Comparison of ENCODE assay signal across 8 cellular contexts in genomic region chr2:73827660-73828388, GRCh38. TPM values are rescaled to one million over a fixed set of nuclear protein-coding genes. Genes with fewer than 3 reads are reported as not detected.
DNase-seq lines count a peak whose midpoint lies in the region; TF ChIP-seq lines count a peak whose summit lies in the region.

No MANE protein-coding gene starts in this region.

- peak overlapping the region; percentile 85 for H3K9ac ChIP-seq in Loucy (ENCODE audit: low read depth, low read length, poor library complexity, severe bottlenecking)
- no peak overlapping the region for H3K9ac ChIP-seq in endocrine pancreas (ENCODE audit: control insufficient read depth, insufficient read depth, low read length)

- peak overlapping the region; percentile 92 for H3K27ac ChIP-seq in CD4-positive, alpha-beta memory T cell (ENCODE audit: low read depth, low read length)
- peak overlapping the region; percentile 90 to 95 for H3K27ac ChIP-seq in prostate gland

- peaks cover 7 to 21% of the 10 kb centered on the region in 2 donors for H3K36me3 Mint-ChIP-seq in CD4-positive, alpha-beta memory T cell

- peak overlapping the region; percentile 88; the same call in 1 of the 2 replicates for H2AFZ ChIP-seq in Loucy (ENCODE audit: low read length)

- no peaks in the 10 kb centered on the region for H3K9me3 ChIP-seq in CD4-positive, alpha-beta memory T cell (ENCODE audit: control insufficient read depth in 1 of 2, low read length in 2 of 2)
- H3K9me3 ChIP-seq in Loucy (ENCODE audit: insufficient read depth, low read depth, low read length) (no peaks in the 10 kb centered on the region), endocrine pancreas (ENCODE audit: control insufficient read depth, low read length) (no peaks in the 10 kb centered on the region), prostate gland (no peaks in the 10 kb centered on the region)

- no peaks in the 10 kb centered on the region for H3K27me3 Mint-ChIP-seq in CD4-positive, alpha-beta memory T cell

- TF ChIP-seq CTCF in Loucy (conservative IDR thresholded peaks at IDR 0.05; ENCODE audit: low read length): no peak
- no peak for TF ChIP-seq CTCF in prostate gland (IDR thresholded peaks at IDR 0.05)

- WGBS in prostate gland: 75% methylated on average over 9 of the region's 9 CpGs

- peaks cover 6% of the 10 kb centered on the region for H4K20me1 ChIP-seq in Loucy (ENCODE audit: insufficient read depth, low read length, poor library complexity, severe bottlenecking)

- POLR2A ChIA-PET in CD4-positive, alpha-beta memory T cell (lab: Charles Lee; ENCODE audit: partially characterized antibody): interaction anchor here (0.7 to 2.8 kb wide), 17 partner anchors 9 to 703 kb away, joined by 3 to 27 read pairs (median 4); partner anchors contain the start of genes BOLA3, CCDC142, MOB1A and MTHFD2

- H3K9me3 Mint-ChIP-seq in CD4-positive, alpha-beta memory T cell: peaks cover 0 to 3% (median 0%) of the 10 kb centered on the region in 8 donors

- peaks cover 47% of the 10 kb centered on the region for H3K79me2 ChIP-seq in Loucy (ENCODE audit: insufficient read depth, low read length)

- no peak for TF ChIP-seq POLR2A in prostate gland (IDR thresholded peaks at IDR 0.05)

- peaks cover 43% of the 10 kb centered on the region for H3K4me1 ChIP-seq in CD4-positive, alpha-beta memory T cell (ENCODE audit: insufficient read depth, low read length)
- H3K4me1 ChIP-seq in Loucy (ENCODE audit: insufficient read depth, low read length, poor library complexity, severe bottlenecking) (peaks cover 40% of the 10 kb centered on the region), endocrine pancreas (ENCODE audit: control insufficient read depth, insufficient read depth, low read length) (peaks cover 9% of the 10 kb centered on the region), prostate gland (replicated peaks) (no peaks in the 10 kb centered on the region)

- peaks cover 34 to 48% (median 38%) of the 10 kb centered on the region in 4 donors for H3K4me1 Mint-ChIP-seq in CD4-positive, alpha-beta memory T cell

- H3K9me2 ChIP-seq in Loucy (replicated peaks; ENCODE audit: low read depth, low read length): no peaks in the 10 kb centered on the region

- CTCF ChIA-PET in CD4-positive, alpha-beta memory T cell (lab: Charles Lee; ENCODE audit: partially characterized antibody): interaction anchor here (0.6 to 9.0 kb wide), 25 partner anchors 10 to 759 kb away, joined by 3 to 114 read pairs (median 5); partner anchors contain the start of genes BOLA3, CCDC142, MOB1A and MTHFD2

- H3F3A ChIP-seq in Loucy (ENCODE audit: low read depth): peaks cover 6% of the 10 kb centered on the region; the same call in 1 of the 2 replicates

- H3K36me3 ChIP-seq in CD4-positive, alpha-beta memory T cell (ENCODE audit: insufficient read depth, low read length): no peaks in the 10 kb centered on the region
- H3K36me3 ChIP-seq in Loucy (ENCODE audit: insufficient read depth, low read length): peaks cover 4% of the 10 kb centered on the region
- H3K36me3 ChIP-seq in endocrine pancreas (ENCODE audit: control insufficient read depth, insufficient read depth, low read length): no peaks in the 10 kb centered on the region
- no peaks in the 10 kb centered on the region for H3K36me3 ChIP-seq in prostate gland

- H3K4me3 ChIP-seq in CD4-positive, alpha-beta memory T cell (ENCODE audit: low read length in 2 of 2): peak overlapping the region; percentile 64 to 81
- H3K4me3 ChIP-seq in Loucy (ENCODE audit: low read length, poor library complexity, severe bottlenecking) (peak overlapping the region; percentile 77), endocrine pancreas (ENCODE audit: control insufficient read depth, insufficient read depth, low read length) (peak overlapping the region; percentile 79), prostate gland (no peak overlapping the region)

- H3K27ac Mint-ChIP-seq in CD4-positive, alpha-beta memory T cell: peak overlapping the region; percentile 41 to 100 (median 83)

- H3K4me3 Mint-ChIP-seq in CD4-positive, alpha-beta memory T cell: peak overlapping the region; percentile 66 to 97 (median 94)

- no peak for DNase-seq in CD4-positive, alpha-beta memory T cell
- DNase-seq in prostate gland (ENCODE audit: low spot score): no peak
- DNase-seq in HUDEP-2 (lab: John Stamatoyannopoulos, UW; ENCODE audit: unreplicated experiment in 76 of 76): no peak
- DNase-seq in NCI-H524 treated with DMSO at 0.1 percent for 48 hours (lab: John Stamatoyannopoulos, UW): no peak
- DNase-seq in ecto neural progenitor cell (ENCODE audit: low spot score): no peak
- DNase-seq in NCI-H446 treated with DMSO at 0.1 percent for 48 hours (lab: John Stamatoyannopoulos, UW): no peak

- H3K4me2 ChIP-seq in Loucy (ENCODE audit: low read depth, low read length, poor library complexity, severe bottlenecking): peak overlapping the region; percentile 95

- no peaks in the 10 kb centered on the region for H3K27me3 ChIP-seq in CD4-positive, alpha-beta memory T cell (ENCODE audit: insufficient read depth, low read length)
- H3K27me3 ChIP-seq in Loucy (ENCODE audit: insufficient read depth, low read length, poor library complexity, severe bottlenecking) (no peaks in the 10 kb centered on the region), endocrine pancreas (ENCODE audit: control insufficient read depth, insufficient read depth, low read length) (no peaks in the 10 kb centered on the region), prostate gland (replicated peaks; ENCODE audit: insufficient read depth) (no peaks in the 10 kb centered on the region)

- intact Hi-C loops in CD4-positive, alpha-beta memory T cell (cut with micrococcal nuclease): loop anchor here (1.0 to 10.0 kb wide), 6 partner anchors 98 to 626 kb away; partner anchors contain the start of genes BOLA3 and DGUOK
- intact Hi-C loops in prostate gland (cut with DNase I): no loop called here

RNA-seq across cellular contexts. Expression of gene STAMBP, which starts 0.9 kb away (rescaled TPM):
- total RNA-seq in CD4-positive, alpha-beta memory T cell: 10 to 100 TPM; 34.8 to 37.3 TPM
- 10 to 100 TPM; 46.0 to 49.5 TPM for polyA plus RNA-seq in CD4-positive, alpha-beta memory T cell
- 10 to 100 TPM; 45.9 to 56.6 TPM for total RNA-seq in prostate gland

RNA-seq across cellular contexts. Expression of gene C2orf78, which starts 43.8 kb away (rescaled TPM):
- total RNA-seq in CD4-positive, alpha-beta memory T cell: not detected
- polyA plus RNA-seq in CD4-positive, alpha-beta memory T cell: not detected
- under 1 TPM in 1 of 2 donors, not detected in 1; 0.91 TPM for total RNA-seq in prostate gland

RNA-seq across cellular contexts. Expression of gene DUSP11, which starts 47.9 kb away (rescaled TPM):
- total RNA-seq in CD4-positive, alpha-beta memory T cell: 10 to 100 TPM; 45.5 to 45.7 TPM
- polyA plus RNA-seq in CD4-positive, alpha-beta memory T cell: 10 to 100 TPM; 61.6 to 80.5 TPM
- 10 to 100 TPM; 37.8 to 39.5 TPM for total RNA-seq in prostate gland

Comparison
In these comparisons a context has a peak if more than half of its experiments do, and no peak if none do; other contexts are left out.
1. H3K4me3 ChIP-seq: peak in CD4-positive, alpha-beta memory T cell (2 of 2), Loucy (single experiment) and endocrine pancreas (single experiment); none in prostate gland (0 of 2).